In the genomic region with DNA sequence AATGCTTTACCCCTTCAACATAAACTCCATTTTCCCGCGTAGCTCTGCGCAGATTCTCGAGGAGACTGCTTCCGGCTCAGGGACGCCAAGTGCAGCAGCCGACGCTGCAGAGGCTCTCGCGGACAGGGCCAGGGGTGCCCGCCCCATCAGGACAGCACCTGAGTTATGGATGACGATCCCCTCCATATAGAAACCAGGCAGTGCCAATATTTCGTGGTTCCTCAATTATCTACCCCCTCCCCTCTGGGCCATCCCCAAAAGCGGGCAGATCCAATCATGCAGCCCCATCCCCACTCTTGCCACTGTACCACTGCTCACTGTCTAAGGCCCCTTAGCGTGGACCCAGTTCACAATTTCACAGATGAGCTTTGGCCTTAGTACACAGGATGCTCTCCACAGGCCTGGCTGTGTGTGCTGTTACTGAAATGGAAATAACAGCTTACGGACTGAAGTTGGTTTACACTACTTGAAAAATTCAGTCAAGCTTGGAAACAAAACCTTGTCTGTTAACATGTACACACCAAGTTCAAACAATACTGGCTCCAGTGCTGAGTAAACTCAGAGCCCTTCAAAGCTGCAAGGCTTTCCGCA, we compare ENCODE assay signal across 1 cellular context.
TF ChIP-seq lines count a peak whose summit lies in the region.

No MANE protein-coding gene starts in this region.

TF ChIP-seq in HepG2, 621 proteins besides CTCF, POLR2A, EP300 and RAD21 (continued from another document and continues in another):
- TF ChIP-seq, protein P1, sequence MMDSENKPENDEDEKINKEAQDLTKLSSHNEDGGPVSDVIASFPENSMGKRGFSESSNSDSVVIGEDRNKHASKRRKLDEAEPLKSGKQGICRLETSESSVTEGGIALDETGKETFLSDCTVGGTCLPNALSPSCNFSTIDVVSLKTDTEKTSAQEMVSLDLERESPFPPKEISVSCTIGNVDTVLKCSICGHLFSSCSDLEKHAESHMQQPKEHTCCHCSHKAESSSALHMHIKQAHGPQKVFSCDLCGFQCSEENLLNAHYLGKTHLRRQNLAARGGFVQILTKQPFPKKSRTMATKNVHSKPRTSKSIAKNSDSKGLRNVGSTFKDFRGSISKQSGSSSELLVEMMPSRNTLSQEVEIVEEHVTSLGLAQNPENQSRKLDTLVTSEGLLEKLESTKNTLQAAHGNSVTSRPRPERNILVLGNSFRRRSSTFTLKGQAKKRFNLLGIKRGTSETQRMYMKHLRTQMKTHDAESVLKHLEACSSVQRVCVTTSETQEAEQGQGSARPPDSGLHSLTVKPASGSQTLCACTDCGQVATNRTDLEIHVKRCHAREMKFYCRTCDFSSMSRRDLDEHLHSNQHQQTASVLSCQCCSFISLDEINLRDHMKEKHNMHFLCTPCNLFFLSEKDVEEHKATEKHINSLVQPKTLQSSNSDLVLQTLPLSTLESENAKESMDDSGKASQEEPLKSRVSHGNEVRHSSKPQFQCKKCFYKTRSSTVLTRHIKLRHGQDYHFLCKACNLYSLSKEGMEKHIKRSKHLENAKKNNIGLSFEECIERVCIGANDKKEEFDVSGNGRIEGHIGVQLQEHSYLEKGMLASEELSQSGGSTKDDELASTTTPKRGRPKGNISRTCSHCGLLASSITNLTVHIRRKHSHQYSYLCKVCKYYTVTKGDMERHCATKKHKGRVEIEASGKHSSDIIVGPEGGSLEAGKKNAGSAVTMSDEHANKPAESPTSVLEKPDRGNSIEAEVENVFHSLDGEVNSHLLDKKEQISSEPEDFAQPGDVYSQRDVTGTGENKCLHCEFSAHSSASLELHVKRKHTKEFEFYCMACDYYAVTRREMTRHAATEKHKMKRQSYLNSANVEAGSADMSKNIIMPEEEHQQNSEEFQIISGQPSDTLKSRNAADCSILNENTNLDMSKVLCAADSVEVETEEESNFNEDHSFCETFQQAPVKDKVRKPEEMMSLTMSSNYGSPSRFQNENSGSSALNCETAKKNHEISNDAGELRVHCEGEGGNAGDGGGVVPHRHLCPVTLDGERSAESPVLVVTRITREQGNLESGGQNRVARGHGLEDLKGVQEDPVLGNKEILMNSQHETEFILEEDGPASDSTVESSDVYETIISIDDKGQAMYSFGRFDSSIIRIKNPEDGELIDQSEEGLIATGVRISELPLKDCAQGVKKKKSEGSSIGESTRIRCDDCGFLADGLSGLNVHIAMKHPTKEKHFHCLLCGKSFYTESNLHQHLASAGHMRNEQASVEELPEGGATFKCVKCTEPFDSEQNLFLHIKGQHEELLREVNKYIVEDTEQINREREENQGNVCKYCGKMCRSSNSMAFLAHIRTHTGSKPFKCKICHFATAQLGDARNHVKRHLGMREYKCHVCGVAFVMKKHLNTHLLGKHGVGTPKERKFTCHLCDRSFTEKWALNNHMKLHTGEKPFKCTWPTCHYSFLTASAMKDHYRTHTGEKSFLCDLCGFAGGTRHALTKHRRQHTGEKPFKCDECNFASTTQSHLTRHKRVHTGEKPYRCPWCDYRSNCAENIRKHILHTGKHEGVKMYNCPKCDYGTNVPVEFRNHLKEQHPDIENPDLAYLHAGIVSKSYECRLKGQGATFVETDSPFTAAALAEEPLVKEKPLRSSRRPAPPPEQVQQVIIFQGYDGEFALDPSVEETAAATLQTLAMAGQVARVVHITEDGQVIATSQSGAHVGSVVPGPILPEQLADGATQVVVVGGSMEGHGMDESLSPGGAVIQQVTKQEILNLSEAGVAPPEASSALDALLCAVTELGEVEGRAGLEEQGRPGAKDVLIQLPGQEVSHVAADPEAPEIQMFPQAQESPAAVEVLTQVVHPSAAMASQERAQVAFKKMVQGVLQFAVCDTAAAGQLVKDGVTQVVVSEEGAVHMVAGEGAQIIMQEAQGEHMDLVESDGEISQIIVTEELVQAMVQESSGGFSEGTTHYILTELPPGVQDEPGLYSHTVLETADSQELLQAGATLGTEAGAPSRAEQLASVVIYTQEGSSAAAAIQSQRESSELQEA (CRISPR knock-in tag; IDR thresholded peaks at IDR 0.05; ENCODE audit: not compliant biosample characterization), result no peak
- TF ChIP-seq ZNF710 (CRISPR knock-in tag; IDR thresholded peaks at IDR 0.05; ENCODE audit: borderline replicate concordance) (peak; percentile 50; the same call in 1 of the 2 replicates), SIN3B (IDR thresholded peaks at IDR 0.05; ENCODE audit: low read length) (no peak), ETV5 (CRISPR knock-in tag; IDR thresholded peaks at IDR 0.05; ENCODE audit: borderline replicate concordance) (peak; percentile 79; the same call in 1 of the 2 replicates), NCOR1 (IDR thresholded peaks at IDR 0.05; ENCODE audit: borderline replicate concordance, low read length) (peak; percentile 94), SIX1 (CRISPR knock-in tag; IDR thresholded peaks at IDR 0.05; ENCODE audit: borderline replicate concordance) (peak; percentile 72; the same call in 1 of the 2 replicates), KDM6A (CRISPR knock-in tag; IDR thresholded peaks at IDR 0.05; ENCODE audit: low read depth) (peak; percentile 81), ZNF264 (CRISPR knock-in tag; IDR thresholded peaks at IDR 0.05) (peak; percentile 87; the same call in 1 of the 2 replicates), ZMYM4 (CRISPR knock-in tag; IDR thresholded peaks at IDR 0.05) (peak; percentile 47; the same call in 1 of the 2 replicates), ZNF496 (CRISPR knock-in tag; IDR thresholded peaks at IDR 0.05; ENCODE audit: insufficient replicate concordance) (no peak), KDM3A (CRISPR knock-in tag; IDR thresholded peaks at IDR 0.05; ENCODE audit: low read depth) (0 out of 2 replicates have a peak, but pooled peaks have one; percentile 63), ZNF724P (CRISPR knock-in tag; IDR thresholded peaks at IDR 0.05; ENCODE audit: borderline replicate concordance) (no peak), REPIN1 (CRISPR knock-in tag; IDR thresholded peaks at IDR 0.05; ENCODE audit: borderline replicate concordance, low read depth) (peak; percentile 85; the same call in 1 of the 2 replicates), SOX6 (IDR thresholded peaks at IDR 0.05) (no peak), SOX6 (CRISPR knock-in tag; IDR thresholded peaks at IDR 0.05) (peak; percentile 94), FOXM1 (CRISPR knock-in tag; IDR thresholded peaks at IDR 0.05) (no peak), SIN3A (IDR thresholded peaks at IDR 0.05; ENCODE audit: borderline replicate concordance, low read depth, low read length) (no peak), TEAD2 (CRISPR knock-in tag; IDR thresholded peaks at IDR 0.05) (0 out of 2 replicates have a peak, but pooled peaks have one; percentile 32), GTF2F1 (IDR thresholded peaks at IDR 0.05; ENCODE audit: low read length) (no peak), NFKBIZ (CRISPR knock-in tag; IDR thresholded peaks at IDR 0.05) (peak; percentile 61; the same call in 1 of the 2 replicates), HHEX (CRISPR knock-in tag; IDR thresholded peaks at IDR 0.05) (no peak), BCL6 (CRISPR knock-in tag; IDR thresholded peaks at IDR 0.05) (peak; percentile 97), MAF1 (CRISPR knock-in tag; IDR thresholded peaks at IDR 0.05; ENCODE audit: borderline replicate concordance) (0 out of 2 replicates have a peak, but pooled peaks have one; percentile 65), HNRNPK (IDR thresholded peaks at IDR 0.05; ENCODE audit: low read depth, low read length, poor library complexity, severe bottlenecking) (no peak), ZFP37 (CRISPR knock-in tag; IDR thresholded peaks at IDR 0.05; ENCODE audit: borderline replicate concordance) (0 out of 2 replicates have a peak, but pooled peaks have one; percentile 34), GATAD1 (CRISPR knock-in tag; IDR thresholded peaks at IDR 0.05) (peak; percentile 62; the same call in 1 of the 2 replicates), PLRG1 (conservative IDR thresholded peaks at IDR 0.05) (no peak), ADNP (CRISPR knock-in tag; IDR thresholded peaks at IDR 0.05) (no peak), SETDB1 (CRISPR knock-in tag; IDR thresholded peaks at IDR 0.05; ENCODE audit: borderline replicate concordance) (no peak), ZNF768 (CRISPR knock-in tag; IDR thresholded peaks at IDR 0.05) (0 out of 2 replicates have a peak, but pooled peaks have one; percentile 11), PPARG (CRISPR knock-in tag; conservative IDR thresholded peaks at IDR 0.05) (peak; percentile 56), ZNF121 (CRISPR knock-in tag; IDR thresholded peaks at IDR 0.05) (no peak), ZNF773 (CRISPR knock-in tag; IDR thresholded peaks at IDR 0.05; ENCODE audit: borderline replicate concordance) (no peak), ZBTB1 (CRISPR knock-in tag; IDR thresholded peaks at IDR 0.05; ENCODE audit: borderline replicate concordance) (no peak), SNAPC2 (CRISPR knock-in tag; IDR thresholded peaks at IDR 0.05) (0 out of 2 replicates have a peak, but pooled peaks have one; percentile 63), HDAC2 (CRISPR knock-in tag; IDR thresholded peaks at IDR 0.05) (peak; percentile 95)
- TF ChIP-seq, protein P2, sequence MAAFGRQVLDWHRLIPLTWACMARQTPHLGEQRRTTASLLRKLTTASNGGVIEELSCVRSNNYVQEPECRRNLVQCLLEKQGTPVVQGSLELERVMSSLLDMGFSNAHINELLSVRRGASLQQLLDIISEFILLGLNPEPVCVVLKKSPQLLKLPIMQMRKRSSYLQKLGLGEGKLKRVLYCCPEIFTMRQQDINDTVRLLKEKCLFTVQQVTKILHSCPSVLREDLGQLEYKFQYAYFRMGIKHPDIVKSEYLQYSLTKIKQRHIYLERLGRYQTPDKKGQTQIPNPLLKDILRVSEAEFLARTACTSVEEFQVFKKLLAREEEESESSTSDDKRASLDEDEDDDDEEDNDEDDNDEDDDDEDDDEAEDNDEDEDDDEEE (CRISPR knock-in tag; IDR thresholded peaks at IDR 0.05), result no peak
- TF ChIP-seq, protein P3, sequence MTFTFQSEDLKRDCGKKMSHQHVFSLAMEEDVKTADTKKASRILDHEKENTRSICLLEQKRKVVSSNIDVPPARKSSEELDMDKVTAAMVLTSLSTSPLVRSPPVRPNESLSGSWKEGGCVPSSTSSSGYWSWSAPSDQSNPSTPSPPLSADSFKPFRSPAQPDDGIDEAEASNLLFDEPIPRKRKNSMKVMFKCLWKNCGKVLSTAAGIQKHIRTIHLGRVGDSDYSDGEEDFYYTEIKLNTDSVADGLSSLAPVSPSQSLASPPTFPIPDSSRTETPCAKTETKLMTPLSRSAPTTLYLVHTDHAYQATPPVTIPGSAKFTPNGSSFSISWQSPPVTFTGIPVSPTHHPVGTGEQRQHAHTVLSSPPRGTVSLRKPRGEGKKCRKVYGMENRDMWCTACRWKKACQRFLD (CRISPR knock-in tag; IDR thresholded peaks at IDR 0.05; ENCODE audit: borderline replicate concordance), result no peak
- TF ChIP-seq, protein P4, sequence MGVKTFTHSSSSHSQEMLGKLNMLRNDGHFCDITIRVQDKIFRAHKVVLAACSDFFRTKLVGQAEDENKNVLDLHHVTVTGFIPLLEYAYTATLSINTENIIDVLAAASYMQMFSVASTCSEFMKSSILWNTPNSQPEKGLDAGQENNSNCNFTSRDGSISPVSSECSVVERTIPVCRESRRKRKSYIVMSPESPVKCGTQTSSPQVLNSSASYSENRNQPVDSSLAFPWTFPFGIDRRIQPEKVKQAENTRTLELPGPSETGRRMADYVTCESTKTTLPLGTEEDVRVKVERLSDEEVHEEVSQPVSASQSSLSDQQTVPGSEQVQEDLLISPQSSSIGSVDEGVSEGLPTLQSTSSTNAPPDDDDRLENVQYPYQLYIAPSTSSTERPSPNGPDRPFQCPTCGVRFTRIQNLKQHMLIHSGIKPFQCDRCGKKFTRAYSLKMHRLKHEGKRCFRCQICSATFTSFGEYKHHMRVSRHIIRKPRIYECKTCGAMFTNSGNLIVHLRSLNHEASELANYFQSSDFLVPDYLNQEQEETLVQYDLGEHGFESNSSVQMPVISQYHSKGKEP (CRISPR knock-in tag; IDR thresholded peaks at IDR 0.05), result no peak
- TF ChIP-seq, protein P5, sequence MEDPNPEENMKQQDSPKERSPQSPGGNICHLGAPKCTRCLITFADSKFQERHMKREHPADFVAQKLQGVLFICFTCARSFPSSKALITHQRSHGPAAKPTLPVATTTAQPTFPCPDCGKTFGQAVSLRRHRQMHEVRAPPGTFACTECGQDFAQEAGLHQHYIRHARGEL (CRISPR knock-in tag; IDR thresholded peaks at IDR 0.05), result no peak
- TF ChIP-seq, protein P6, sequence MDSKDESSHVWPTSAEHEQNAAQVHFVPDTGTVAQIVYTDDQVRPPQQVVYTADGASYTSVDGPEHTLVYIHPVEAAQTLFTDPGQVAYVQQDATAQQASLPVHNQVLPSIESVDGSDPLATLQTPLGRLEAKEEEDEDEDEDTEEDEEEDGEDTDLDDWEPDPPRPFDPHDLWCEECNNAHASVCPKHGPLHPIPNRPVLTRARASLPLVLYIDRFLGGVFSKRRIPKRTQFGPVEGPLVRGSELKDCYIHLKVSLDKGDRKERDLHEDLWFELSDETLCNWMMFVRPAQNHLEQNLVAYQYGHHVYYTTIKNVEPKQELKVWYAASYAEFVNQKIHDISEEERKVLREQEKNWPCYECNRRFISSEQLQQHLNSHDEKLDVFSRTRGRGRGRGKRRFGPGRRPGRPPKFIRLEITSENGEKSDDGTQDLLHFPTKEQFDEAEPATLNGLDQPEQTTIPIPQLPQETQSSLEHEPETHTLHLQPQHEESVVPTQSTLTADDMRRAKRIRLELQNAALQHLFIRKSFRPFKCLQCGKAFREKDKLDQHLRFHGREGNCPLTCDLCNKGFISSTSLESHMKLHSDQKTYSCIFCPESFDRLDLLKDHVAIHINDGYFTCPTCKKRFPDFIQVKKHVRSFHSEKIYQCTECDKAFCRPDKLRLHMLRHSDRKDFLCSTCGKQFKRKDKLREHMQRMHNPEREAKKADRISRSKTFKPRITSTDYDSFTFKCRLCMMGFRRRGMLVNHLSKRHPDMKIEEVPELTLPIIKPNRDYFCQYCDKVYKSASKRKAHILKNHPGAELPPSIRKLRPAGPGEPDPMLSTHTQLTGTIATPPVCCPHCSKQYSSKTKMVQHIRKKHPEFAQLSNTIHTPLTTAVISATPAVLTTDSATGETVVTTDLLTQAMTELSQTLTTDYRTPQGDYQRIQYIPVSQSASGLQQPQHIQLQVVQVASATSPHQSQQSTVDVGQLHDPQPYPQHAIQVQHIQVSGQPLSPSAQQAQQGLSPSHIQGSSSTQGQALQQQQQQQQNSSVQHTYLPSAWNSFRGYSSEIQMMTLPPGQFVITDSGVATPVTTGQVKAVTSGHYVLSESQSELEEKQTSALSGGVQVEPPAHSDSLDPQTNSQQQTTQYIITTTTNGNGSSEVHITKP (CRISPR knock-in tag; IDR thresholded peaks at IDR 0.05; ENCODE audit: low read depth), result 0 out of 2 replicates have a peak, but pooled peaks have one; percentile 21
